14 cellular contexts compared by ENCODE assay signal in genomic region chr3:100158877-100159563, GRCh38. TPM values are rescaled to one million over a fixed set of nuclear protein-coding genes. Genes with fewer than 3 reads are reported as not detected.
DNase-seq lines count a peak whose midpoint lies in the region; ATAC-seq and TF ChIP-seq lines count a peak whose summit lies in the region.
"Had no signal": no experiment of that assay in that cellular context is flagged by ENCODE, and none has a peak within 500 bp of the region (broad histone marks: within the 10 kb centered on the region; RNA-seq: fewer than 3 reads in every experiment).

No MANE protein-coding gene starts in this region.

- no peak for TF ChIP-seq EP300 in upper lobe of left lung (IDR thresholded peaks at IDR 0.05)

- H3K4me3 Mint-ChIP-seq in mesothelial cell of epicardium (no peak overlapping the region), endodermal cell (no peak overlapping the region)
- H3K4me3 Mint-ChIP-seq: activated CD4-positive, alpha-beta T cell treated with anti-CD3 and anti-CD28 coated beads, Interleukin-2, amount 10 ng/mL, durations not matched to agents 7 days and 5 days; activated naive CD4-positive, alpha-beta T cell treated with anti-CD3 and anti-CD28 coated beads, Interleukin-2, amount 10 ng/mL, durations not matched to agents 7 days and 5 days had no signal

- peak; percentile 67 for DNase-seq in BE2C
- DNase-seq in NCI-H2029 treated with DMSO at 0.1 percent for 48 hours (lab: John Stamatoyannopoulos, UW): peak; percentile 57
- DNase-seq in choroid plexus epithelial cell (ENCODE audit: low read depth): peak; percentile 11
- DNase-seq in mesothelial cell of epicardium (ENCODE audit: low spot score in 2 of 2, unreplicated experiment in 2 of 2): no peak
- no peak for DNase-seq in upper lobe of left lung
- no peak for DNase-seq in endodermal cell
- no peak for DNase-seq in lower lobe of right lung
- DNase-seq: activated CD4-positive, alpha-beta T cell treated with anti-CD3 and anti-CD28 coated beads, Interleukin-2, amount 10 ng/mL, durations not matched to agents 7 days and 5 days; activated naive CD4-positive, alpha-beta T cell treated with anti-CD3 and anti-CD28 coated beads, Interleukin-2, amount 10 ng/mL, durations not matched to agents 7 days and 5 days; NCI-H510A treated with DMSO at 0.1 percent for 48 hours; stimulated activated CD4-positive, alpha-beta T cell treated with anti-CD3 and anti-CD28 coated beads, Interleukin-4, amount 100 ng/mL, for 1 hour; T-helper 1 cell had no signal

- peak overlapping the region; percentile 75 for H3K27ac Mint-ChIP-seq in mesothelial cell of epicardium
- H3K27ac Mint-ChIP-seq in endodermal cell: no peak overlapping the region
- H3K27ac Mint-ChIP-seq: activated CD4-positive, alpha-beta T cell treated with anti-CD3 and anti-CD28 coated beads, Interleukin-2, amount 10 ng/mL, durations not matched to agents 7 days and 5 days; activated naive CD4-positive, alpha-beta T cell treated with anti-CD3 and anti-CD28 coated beads, Interleukin-2, amount 10 ng/mL, durations not matched to agents 7 days and 5 days had no signal

- peaks cover 26% of the 10 kb centered on the region for H3K36me3 Mint-ChIP-seq in mesothelial cell of epicardium
- peaks cover 14% of the 10 kb centered on the region for H3K36me3 Mint-ChIP-seq in endodermal cell (ENCODE audit: low read depth)

- no peak overlapping the region for H3K9ac ChIP-seq in endodermal cell (ENCODE audit: extremely low read depth, low read length, poor library complexity, severe bottlenecking)
- H3K9ac ChIP-seq: BLaER1 had no signal

- H3K9me3 ChIP-seq in BE2C (no peaks in the 10 kb centered on the region; the same call in 1 of the 2 replicates), upper lobe of left lung (peaks cover 0 to 13% (median 9%) of the 10 kb centered on the region in 4 donors), endodermal cell (ENCODE audit: control insufficient read depth, low read length) (peaks cover 23% of the 10 kb centered on the region), lower lobe of right lung (peaks cover 15% of the 10 kb centered on the region)

- no peak overlapping the region for H3K4me3 ChIP-seq in BE2C (ENCODE audit: low read depth, low read length)
- no peak overlapping the region for H3K4me3 ChIP-seq in choroid plexus epithelial cell (ENCODE audit: low read depth, low read length)
- H3K4me3 ChIP-seq in upper lobe of left lung: no peak overlapping the region
- no peak overlapping the region for H3K4me3 ChIP-seq in endodermal cell (ENCODE audit: low read length)
- no peak overlapping the region for H3K4me3 ChIP-seq in lower lobe of right lung
- H3K4me3 ChIP-seq: BLaER1 had no signal

- H3K27ac ChIP-seq in upper lobe of left lung: peak overlapping the region in 2 of 4 donors; percentile 27 to 36
- H3K27ac ChIP-seq in endodermal cell (ENCODE audit: low read depth, low read length): no peak overlapping the region
- H3K27ac ChIP-seq in lower lobe of right lung: no peak overlapping the region
- H3K27ac ChIP-seq: BLaER1 had no signal

- no peak for TF ChIP-seq CTCF in BE2C (IDR thresholded peaks at IDR 0.05; ENCODE audit: low read depth, low read length)
- no peak for TF ChIP-seq CTCF in choroid plexus epithelial cell (conservative IDR thresholded peaks at IDR 0.05; ENCODE audit: low read depth, low read length)
- no peak for TF ChIP-seq CTCF in mesothelial cell of epicardium (IDR thresholded peaks at IDR 0.05; ENCODE audit: unreplicated experiment)
- no peak for TF ChIP-seq CTCF in upper lobe of left lung (IDR thresholded peaks at IDR 0.05)
- TF ChIP-seq CTCF in endodermal cell (conservative IDR thresholded peaks at IDR 0.05): no peak
- no peak for TF ChIP-seq CTCF in lower lobe of right lung (IDR thresholded peaks at IDR 0.05)

- ATAC-seq in upper lobe of left lung (ENCODE audit: low FRiP score in 2 of 2): no peak
- ATAC-seq in lower lobe of right lung: no peak
- no peak for ATAC-seq in HG02571 (IDR thresholded peaks at IDR 0.05; ENCODE audit: unreplicated experiment)

- H3K27me3 ChIP-seq in BE2C (no peaks in the 10 kb centered on the region), upper lobe of left lung (no peaks in the 10 kb centered on the region), endodermal cell (ENCODE audit: control insufficient read depth, insufficient read depth, low read length, poor library complexity, severe bottlenecking) (no peaks in the 10 kb centered on the region), lower lobe of right lung (ENCODE audit: low read depth) (no peaks in the 10 kb centered on the region)
- H3K27me3 ChIP-seq: BLaER1 had no signal

- H3K4me1 ChIP-seq in BE2C (peaks cover 7% of the 10 kb centered on the region), upper lobe of left lung (peaks cover 0 to 8% (median 3%) of the 10 kb centered on the region in 4 donors), endodermal cell (ENCODE audit: control insufficient read depth, insufficient read depth, low read length) (no peaks in the 10 kb centered on the region), lower lobe of right lung (peaks cover 16% of the 10 kb centered on the region)
- H3K4me1 ChIP-seq: BLaER1 had no signal

- no peak for TF ChIP-seq POLR2A in upper lobe of left lung (IDR thresholded peaks at IDR 0.05)

- H3K4me1 Mint-ChIP-seq in mesothelial cell of epicardium (peaks cover 30% of the 10 kb centered on the region), endodermal cell (peaks cover 7% of the 10 kb centered on the region)
- H3K4me1 Mint-ChIP-seq: activated CD4-positive, alpha-beta T cell treated with anti-CD3 and anti-CD28 coated beads, Interleukin-2, amount 10 ng/mL, durations not matched to agents 7 days and 5 days; activated naive CD4-positive, alpha-beta T cell treated with anti-CD3 and anti-CD28 coated beads, Interleukin-2, amount 10 ng/mL, durations not matched to agents 7 days and 5 days had no signal

- H3K9me3 Mint-ChIP-seq in mesothelial cell of epicardium (peaks cover 19% of the 10 kb centered on the region), endodermal cell (peaks cover 23% of the 10 kb centered on the region)

- H3K36me3 ChIP-seq in BE2C (peaks cover 10% of the 10 kb centered on the region; the same call in 1 of the 2 replicates), upper lobe of left lung (no peaks in the 10 kb centered on the region), endodermal cell (ENCODE audit: control insufficient read depth, insufficient read depth, low read length) (no peaks in the 10 kb centered on the region), lower lobe of right lung (no peaks in the 10 kb centered on the region)

- intact Hi-C loops in lower lobe of right lung (cut with DNase I): no loop called here

- H3K27me3 Mint-ChIP-seq in mesothelial cell of epicardium (ENCODE audit: low read depth) (no peaks in the 10 kb centered on the region), endodermal cell (ENCODE audit: insufficient read depth) (no peaks in the 10 kb centered on the region)
- H3K27me3 Mint-ChIP-seq: activated CD4-positive, alpha-beta T cell treated with anti-CD3 and anti-CD28 coated beads, Interleukin-2, amount 10 ng/mL, durations not matched to agents 7 days and 5 days; activated naive CD4-positive, alpha-beta T cell treated with anti-CD3 and anti-CD28 coated beads, Interleukin-2, amount 10 ng/mL, durations not matched to agents 7 days and 5 days had no signal

- WGBS in upper lobe of left lung, 2 donors: 81 to 90% methylated on average over 5 of the region's 5 CpGs
- 95% methylated on average over 5 of the region's 5 CpGs; no CpG with 5 or more reads in 1 of the 2 experiments for WGBS in endodermal cell (ENCODE audit: insufficient coverage in 1 of 2, insufficient read length in 1 of 2), 2 experiments

RNA-seq across cellular contexts. Expression of gene FILIP1L, which starts 44.7 kb away (rescaled TPM):
- polyA plus RNA-seq in BE2C (2012; ENCODE audit: insufficient read depth, insufficient read length, low read depth): 4.7 TPM
- total RNA-seq in mesothelial cell of epicardium: 15.6 to 19.8 TPM (median 15.7 TPM) in 3 replicates
- total RNA-seq in upper lobe of left lung: 10 to 100 TPM; 19.4 to 38.2 (median 25.9) TPM
- total RNA-seq in endodermal cell: 1 to 10 TPM in 1 of 2 donors, under 1 TPM in 1; 0.84 to 2.5 TPM
- polyA plus RNA-seq in endodermal cell (2013, experiment 1 of 2): 5.4 TPM
- 6.3 TPM for polyA plus RNA-seq in endodermal cell (2013, experiment 2 of 2)
- total RNA-seq in lower lobe of right lung: 25.0 TPM

Comparison
In these comparisons a context has a peak if more than half of its experiments do, and no peak if none do; other contexts are left out.
1. DNase-seq: peak in BE2C (single experiment), NCI-H2029 treated with DMSO at 0.1 percent for 48 hours (single experiment) and choroid plexus epithelial cell (single experiment); none in mesothelial cell of epicardium (0 of 2), upper lobe of left lung (0 of 2), endodermal cell (single experiment) and lower lobe of right lung (single experiment).